Comparison of ENCODE assay signal across 1 cellular context in the genomic region with DNA sequence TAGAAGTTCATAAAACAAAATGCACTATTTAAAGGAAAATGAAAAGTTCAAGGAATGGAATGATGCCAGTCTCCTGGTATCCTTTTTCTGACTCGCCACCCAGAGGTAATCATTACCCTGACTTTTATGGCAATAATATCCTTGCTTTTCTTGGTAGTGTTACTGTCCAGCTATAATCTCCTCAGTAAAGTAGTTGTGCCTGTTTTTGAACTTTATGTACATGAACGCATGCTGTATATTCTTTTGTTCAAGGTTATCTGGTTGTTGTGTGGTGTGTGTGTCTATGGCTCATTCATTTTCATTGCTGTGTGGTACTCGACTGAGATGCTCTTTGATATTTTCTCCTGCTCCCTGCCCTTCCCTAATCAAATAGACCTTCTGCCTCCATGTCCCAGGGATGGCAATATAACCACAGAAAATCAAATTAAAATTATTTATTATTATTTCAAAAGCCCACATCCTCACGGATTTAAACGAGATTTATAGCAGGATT.
TF ChIP-seq lines count a peak whose summit lies in the region.

No MANE protein-coding gene starts in this region.

TF ChIP-seq in SK-N-SH, 30 proteins besides CTCF, POLR2A, EP300 and RAD21 (continued from another document):
- TF ChIP-seq, protein P1, sequence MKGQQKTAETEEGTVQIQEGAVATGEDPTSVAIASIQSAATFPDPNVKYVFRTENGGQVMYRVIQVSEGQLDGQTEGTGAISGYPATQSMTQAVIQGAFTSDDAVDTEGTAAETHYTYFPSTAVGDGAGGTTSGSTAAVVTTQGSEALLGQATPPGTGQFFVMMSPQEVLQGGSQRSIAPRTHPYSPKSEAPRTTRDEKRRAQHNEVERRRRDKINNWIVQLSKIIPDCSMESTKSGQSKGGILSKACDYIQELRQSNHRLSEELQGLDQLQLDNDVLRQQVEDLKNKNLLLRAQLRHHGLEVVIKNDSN (IDR thresholded peaks at IDR 0.05; ENCODE audit: borderline replicate concordance, low read depth) = no peak
- TF ChIP-seq TAF1 (IDR thresholded peaks at IDR 0.05; ENCODE audit: borderline replicate concordance, low read depth, low read length) (no peak), POLR2AphosphoS5 (IDR thresholded peaks at IDR 0.05; ENCODE audit: low read depth, low read length) (no peak), ELF1 (IDR thresholded peaks at IDR 0.05) (no peak), SIN3A (IDR thresholded peaks at IDR 0.05; ENCODE audit: borderline replicate concordance, low read depth, low read length) (no peak), JUND (IDR thresholded peaks at IDR 0.05) (no peak), TEAD4 (IDR thresholded peaks at IDR 0.05; ENCODE audit: borderline replicate concordance, insufficient read depth) (no peak), GATA2 (CRISPR knock-in tag; IDR thresholded peaks at IDR 0.05) (no peak), TCF12 (IDR thresholded peaks at IDR 0.05) (no peak), GABPA (IDR thresholded peaks at IDR 0.05; ENCODE audit: low read depth) (no peak), CHD2 (IDR thresholded peaks at IDR 0.05; ENCODE audit: low read length, partially characterized antibody) (no peak), FOXM1 (IDR thresholded peaks at IDR 0.05; ENCODE audit: low read depth) (no peak)
- TF ChIP-seq, protein P2, sequence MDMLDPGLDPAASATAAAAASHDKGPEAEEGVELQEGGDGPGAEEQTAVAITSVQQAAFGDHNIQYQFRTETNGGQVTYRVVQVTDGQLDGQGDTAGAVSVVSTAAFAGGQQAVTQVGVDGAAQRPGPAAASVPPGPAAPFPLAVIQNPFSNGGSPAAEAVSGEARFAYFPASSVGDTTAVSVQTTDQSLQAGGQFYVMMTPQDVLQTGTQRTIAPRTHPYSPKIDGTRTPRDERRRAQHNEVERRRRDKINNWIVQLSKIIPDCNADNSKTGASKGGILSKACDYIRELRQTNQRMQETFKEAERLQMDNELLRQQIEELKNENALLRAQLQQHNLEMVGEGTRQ (IDR thresholded peaks at IDR 0.05; ENCODE audit: borderline replicate concordance, low read depth, low read length) = no peak
- TF ChIP-seq, protein P3, sequence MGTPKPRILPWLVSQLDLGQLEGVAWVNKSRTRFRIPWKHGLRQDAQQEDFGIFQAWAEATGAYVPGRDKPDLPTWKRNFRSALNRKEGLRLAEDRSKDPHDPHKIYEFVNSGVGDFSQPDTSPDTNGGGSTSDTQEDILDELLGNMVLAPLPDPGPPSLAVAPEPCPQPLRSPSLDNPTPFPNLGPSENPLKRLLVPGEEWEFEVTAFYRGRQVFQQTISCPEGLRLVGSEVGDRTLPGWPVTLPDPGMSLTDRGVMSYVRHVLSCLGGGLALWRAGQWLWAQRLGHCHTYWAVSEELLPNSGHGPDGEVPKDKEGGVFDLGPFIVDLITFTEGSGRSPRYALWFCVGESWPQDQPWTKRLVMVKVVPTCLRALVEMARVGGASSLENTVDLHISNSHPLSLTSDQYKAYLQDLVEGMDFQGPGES (IDR thresholded peaks at IDR 0.05; ENCODE audit: low read depth, low read length) = no peak
